In genomic region chr19:3275068-3275582, GRCh38 we compare ENCODE assay signal across 1 cellular context.
TF ChIP-seq lines count a peak whose summit lies in the region.

No MANE protein-coding gene starts in this region.

TF ChIP-seq in HepG2, 621 proteins besides CTCF, POLR2A, EP300 and RAD21 (continued from another document and continues in another):
- TF ChIP-seq, protein P1, sequence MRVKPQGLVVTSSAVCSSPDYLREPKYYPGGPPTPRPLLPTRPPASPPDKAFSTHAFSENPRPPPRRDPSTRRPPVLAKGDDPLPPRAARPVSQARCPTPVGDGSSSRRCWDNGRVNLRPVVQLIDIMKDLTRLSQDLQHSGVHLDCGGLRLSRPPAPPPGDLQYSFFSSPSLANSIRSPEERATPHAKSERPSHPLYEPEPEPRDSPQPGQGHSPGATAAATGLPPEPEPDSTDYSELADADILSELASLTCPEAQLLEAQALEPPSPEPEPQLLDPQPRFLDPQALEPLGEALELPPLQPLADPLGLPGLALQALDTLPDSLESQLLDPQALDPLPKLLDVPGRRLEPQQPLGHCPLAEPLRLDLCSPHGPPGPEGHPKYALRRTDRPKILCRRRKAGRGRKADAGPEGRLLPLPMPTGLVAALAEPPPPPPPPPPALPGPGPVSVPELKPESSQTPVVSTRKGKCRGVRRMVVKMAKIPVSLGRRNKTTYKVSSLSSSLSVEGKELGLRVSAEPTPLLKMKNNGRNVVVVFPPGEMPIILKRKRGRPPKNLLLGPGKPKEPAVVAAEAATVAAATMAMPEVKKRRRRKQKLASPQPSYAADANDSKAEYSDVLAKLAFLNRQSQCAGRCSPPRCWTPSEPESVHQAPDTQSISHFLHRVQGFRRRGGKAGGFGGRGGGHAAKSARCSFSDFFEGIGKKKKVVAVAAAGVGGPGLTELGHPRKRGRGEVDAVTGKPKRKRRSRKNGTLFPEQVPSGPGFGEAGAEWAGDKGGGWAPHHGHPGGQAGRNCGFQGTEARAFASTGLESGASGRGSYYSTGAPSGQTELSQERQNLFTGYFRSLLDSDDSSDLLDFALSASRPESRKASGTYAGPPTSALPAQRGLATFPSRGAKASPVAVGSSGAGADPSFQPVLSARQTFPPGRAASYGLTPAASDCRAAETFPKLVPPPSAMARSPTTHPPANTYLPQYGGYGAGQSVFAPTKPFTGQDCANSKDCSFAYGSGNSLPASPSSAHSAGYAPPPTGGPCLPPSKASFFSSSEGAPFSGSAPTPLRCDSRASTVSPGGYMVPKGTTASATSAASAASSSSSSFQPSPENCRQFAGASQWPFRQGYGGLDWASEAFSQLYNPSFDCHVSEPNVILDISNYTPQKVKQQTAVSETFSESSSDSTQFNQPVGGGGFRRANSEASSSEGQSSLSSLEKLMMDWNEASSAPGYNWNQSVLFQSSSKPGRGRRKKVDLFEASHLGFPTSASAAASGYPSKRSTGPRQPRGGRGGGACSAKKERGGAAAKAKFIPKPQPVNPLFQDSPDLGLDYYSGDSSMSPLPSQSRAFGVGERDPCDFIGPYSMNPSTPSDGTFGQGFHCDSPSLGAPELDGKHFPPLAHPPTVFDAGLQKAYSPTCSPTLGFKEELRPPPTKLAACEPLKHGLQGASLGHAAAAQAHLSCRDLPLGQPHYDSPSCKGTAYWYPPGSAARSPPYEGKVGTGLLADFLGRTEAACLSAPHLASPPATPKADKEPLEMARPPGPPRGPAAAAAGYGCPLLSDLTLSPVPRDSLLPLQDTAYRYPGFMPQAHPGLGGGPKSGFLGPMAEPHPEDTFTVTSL (CRISPR knock-in tag; IDR thresholded peaks at IDR 0.05; ENCODE audit: borderline replicate concordance): no peak
- TF ChIP-seq CREBL2 (CRISPR knock-in tag; IDR thresholded peaks at IDR 0.05; ENCODE audit: borderline replicate concordance) (no peak), CBX5 (CRISPR knock-in tag; IDR thresholded peaks at IDR 0.05; ENCODE audit: borderline replicate concordance) (no peak), CERS6 (CRISPR knock-in tag; IDR thresholded peaks at IDR 0.05) (no peak), ASH2L (IDR thresholded peaks at IDR 0.05; ENCODE audit: insufficient read length, low read depth, low read length) (peak; percentile 48), IRX3 (CRISPR knock-in tag; IDR thresholded peaks at IDR 0.05; ENCODE audit: borderline replicate concordance, low read depth) (0 out of 2 replicates have a peak, but pooled peaks have one; percentile 34), TARDBP (CRISPR knock-in tag; IDR thresholded peaks at IDR 0.05) (peak; percentile 61), ZFAT (CRISPR knock-in tag; conservative IDR thresholded peaks at IDR 0.05) (no peak), MBNL3 (CRISPR knock-in tag; conservative IDR thresholded peaks at IDR 0.05) (no peak), ZNF552 (CRISPR knock-in tag; IDR thresholded peaks at IDR 0.05; ENCODE audit: borderline replicate concordance) (no peak), ZNF225 (CRISPR knock-in tag; IDR thresholded peaks at IDR 0.05) (0 out of 2 replicates have a peak, but pooled peaks have one; percentile 26), ELF4 (CRISPR knock-in tag; IDR thresholded peaks at IDR 0.05; ENCODE audit: borderline replicate concordance) (no peak), NONO (IDR thresholded peaks at IDR 0.05) (no peak), NONO (CRISPR knock-in tag; conservative IDR thresholded peaks at IDR 0.05) (no peak), MTF2 (CRISPR knock-in tag; IDR thresholded peaks at IDR 0.05; ENCODE audit: borderline replicate concordance) (no peak), CCDC6 (CRISPR knock-in tag; IDR thresholded peaks at IDR 0.05) (0 out of 2 replicates have a peak, but pooled peaks have one; percentile 36), ATF5 (CRISPR knock-in tag; IDR thresholded peaks at IDR 0.05; ENCODE audit: low read depth) (no peak), EZH2 (conservative IDR thresholded peaks at IDR 0.05; ENCODE audit: low read depth, low read length) (no peak), CBX2 (IDR thresholded peaks at IDR 0.05; ENCODE audit: low read depth, low read length) (no peak), CBX2 (CRISPR knock-in tag; IDR thresholded peaks at IDR 0.05; ENCODE audit: low read depth) (no peak), ZNF354B (CRISPR knock-in tag; IDR thresholded peaks at IDR 0.05) (0 out of 2 replicates have a peak, but pooled peaks have one; percentile 16), ZNF207 (IDR thresholded peaks at IDR 0.05; ENCODE audit: borderline replicate concordance) (no peak), ZNF292 (CRISPR knock-in tag; IDR thresholded peaks at IDR 0.05; ENCODE audit: borderline replicate concordance, low read depth) (no peak), ZNF563 (CRISPR knock-in tag; IDR thresholded peaks at IDR 0.05) (0 out of 2 replicates have a peak, but pooled peaks have one; percentile 12), SAP130 (CRISPR knock-in tag; IDR thresholded peaks at IDR 0.05; ENCODE audit: low read depth) (peak; percentile 55), TEAD3 (CRISPR knock-in tag; optimal IDR thresholded peaks at IDR 0.05; ENCODE audit: borderline replicate concordance) (no peak), THAP11 (CRISPR knock-in tag; IDR thresholded peaks at IDR 0.05) (peak; percentile 31; the same call in 1 of the 2 replicates), ZBTB2 (CRISPR knock-in tag; IDR thresholded peaks at IDR 0.05; ENCODE audit: low read depth) (no peak), SMAD1 (CRISPR knock-in tag; IDR thresholded peaks at IDR 0.05; ENCODE audit: borderline replicate concordance, low read depth) (0 out of 2 replicates have a peak, but pooled peaks have one; percentile 69), ARID2 (CRISPR knock-in tag; IDR thresholded peaks at IDR 0.05; ENCODE audit: borderline replicate concordance) (no peak), REPIN1 (CRISPR knock-in tag; IDR thresholded peaks at IDR 0.05; ENCODE audit: borderline replicate concordance, low read depth) (no peak), SPEN (CRISPR knock-in tag; IDR thresholded peaks at IDR 0.05; ENCODE audit: low read depth) (0 out of 2 replicates have a peak, but pooled peaks have one; percentile 52), FIP1L1 (IDR thresholded peaks at IDR 0.05; ENCODE audit: borderline replicate concordance, insufficient read depth, low read depth, low read length) (no peak), TOE1 (CRISPR knock-in tag; IDR thresholded peaks at IDR 0.05) (no peak), KDM2A (CRISPR knock-in tag; IDR thresholded peaks at IDR 0.05; ENCODE audit: borderline replicate concordance, low read depth) (no peak), RFX3 (CRISPR knock-in tag; IDR thresholded peaks at IDR 0.05) (0 out of 2 replicates have a peak, but pooled peaks have one; percentile 54), CHCHD3 (CRISPR knock-in tag; IDR thresholded peaks at IDR 0.05) (no peak), EED (CRISPR knock-in tag; IDR thresholded peaks at IDR 0.05) (no peak), FOXK1 (CRISPR knock-in tag; IDR thresholded peaks at IDR 0.05; ENCODE audit: borderline replicate concordance, low read depth) (no peak), THAP9 (CRISPR knock-in tag; IDR thresholded peaks at IDR 0.05; ENCODE audit: borderline replicate concordance) (no peak), GABPB1 (CRISPR knock-in tag; IDR thresholded peaks at IDR 0.05) (no peak), DRAP1 (CRISPR knock-in tag; IDR thresholded peaks at IDR 0.05) (no peak), POLR2AphosphoS5 (IDR thresholded peaks at IDR 0.05; ENCODE audit: low read depth, low read length) (no peak), RAD51 (IDR thresholded peaks at IDR 0.05; ENCODE audit: borderline replicate concordance) (no peak), YEATS2 (CRISPR knock-in tag; IDR thresholded peaks at IDR 0.05; ENCODE audit: borderline replicate concordance) (0 out of 2 replicates have a peak, but pooled peaks have one; percentile 9), ZMAT5 (CRISPR knock-in tag; IDR thresholded peaks at IDR 0.05; ENCODE audit: borderline replicate concordance, low read depth) (no peak), MXI1 (IDR thresholded peaks at IDR 0.05; ENCODE audit: borderline replicate concordance, low read depth, low read length) (peak; percentile 0; the same call in 1 of the 3 replicates), ATF7-NPFF (CRISPR knock-in tag; IDR thresholded peaks at IDR 0.05; ENCODE audit: low read depth) (no peak)
- TF ChIP-seq, protein P2, sequence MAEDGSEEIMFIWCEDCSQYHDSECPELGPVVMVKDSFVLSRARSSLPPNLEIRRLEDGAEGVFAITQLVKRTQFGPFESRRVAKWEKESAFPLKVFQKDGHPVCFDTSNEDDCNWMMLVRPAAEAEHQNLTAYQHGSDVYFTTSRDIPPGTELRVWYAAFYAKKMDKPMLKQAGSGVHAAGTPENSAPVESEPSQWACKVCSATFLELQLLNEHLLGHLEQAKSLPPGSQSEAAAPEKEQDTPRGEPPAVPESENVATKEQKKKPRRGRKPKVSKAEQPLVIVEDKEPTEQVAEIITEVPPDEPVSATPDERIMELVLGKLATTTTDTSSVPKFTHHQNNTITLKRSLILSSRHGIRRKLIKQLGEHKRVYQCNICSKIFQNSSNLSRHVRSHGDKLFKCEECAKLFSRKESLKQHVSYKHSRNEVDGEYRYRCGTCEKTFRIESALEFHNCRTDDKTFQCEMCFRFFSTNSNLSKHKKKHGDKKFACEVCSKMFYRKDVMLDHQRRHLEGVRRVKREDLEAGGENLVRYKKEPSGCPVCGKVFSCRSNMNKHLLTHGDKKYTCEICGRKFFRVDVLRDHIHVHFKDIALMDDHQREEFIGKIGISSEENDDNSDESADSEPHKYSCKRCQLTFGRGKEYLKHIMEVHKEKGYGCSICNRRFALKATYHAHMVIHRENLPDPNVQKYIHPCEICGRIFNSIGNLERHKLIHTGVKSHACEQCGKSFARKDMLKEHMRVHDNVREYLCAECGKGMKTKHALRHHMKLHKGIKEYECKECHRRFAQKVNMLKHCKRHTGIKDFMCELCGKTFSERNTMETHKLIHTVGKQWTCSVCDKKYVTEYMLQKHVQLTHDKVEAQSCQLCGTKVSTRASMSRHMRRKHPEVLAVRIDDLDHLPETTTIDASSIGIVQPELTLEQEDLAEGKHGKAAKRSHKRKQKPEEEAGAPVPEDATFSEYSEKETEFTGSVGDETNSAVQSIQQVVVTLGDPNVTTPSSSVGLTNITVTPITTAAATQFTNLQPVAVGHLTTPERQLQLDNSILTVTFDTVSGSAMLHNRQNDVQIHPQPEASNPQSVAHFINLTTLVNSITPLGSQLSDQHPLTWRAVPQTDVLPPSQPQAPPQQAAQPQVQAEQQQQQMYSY (CRISPR knock-in tag; IDR thresholded peaks at IDR 0.05): 0 out of 2 replicates have a peak, but pooled peaks have one; percentile 34
- TF ChIP-seq, protein P3, sequence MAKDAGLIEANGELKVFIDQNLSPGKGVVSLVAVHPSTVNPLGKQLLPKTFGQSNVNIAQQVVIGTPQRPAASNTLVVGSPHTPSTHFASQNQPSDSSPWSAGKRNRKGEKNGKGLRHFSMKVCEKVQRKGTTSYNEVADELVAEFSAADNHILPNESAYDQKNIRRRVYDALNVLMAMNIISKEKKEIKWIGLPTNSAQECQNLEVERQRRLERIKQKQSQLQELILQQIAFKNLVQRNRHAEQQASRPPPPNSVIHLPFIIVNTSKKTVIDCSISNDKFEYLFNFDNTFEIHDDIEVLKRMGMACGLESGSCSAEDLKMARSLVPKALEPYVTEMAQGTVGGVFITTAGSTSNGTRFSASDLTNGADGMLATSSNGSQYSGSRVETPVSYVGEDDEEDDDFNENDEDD (CRISPR knock-in tag; IDR thresholded peaks at IDR 0.05; ENCODE audit: borderline replicate concordance): no peak
